Comparison of ENCODE assay signal across 24 cellular contexts in the genomic region with DNA sequence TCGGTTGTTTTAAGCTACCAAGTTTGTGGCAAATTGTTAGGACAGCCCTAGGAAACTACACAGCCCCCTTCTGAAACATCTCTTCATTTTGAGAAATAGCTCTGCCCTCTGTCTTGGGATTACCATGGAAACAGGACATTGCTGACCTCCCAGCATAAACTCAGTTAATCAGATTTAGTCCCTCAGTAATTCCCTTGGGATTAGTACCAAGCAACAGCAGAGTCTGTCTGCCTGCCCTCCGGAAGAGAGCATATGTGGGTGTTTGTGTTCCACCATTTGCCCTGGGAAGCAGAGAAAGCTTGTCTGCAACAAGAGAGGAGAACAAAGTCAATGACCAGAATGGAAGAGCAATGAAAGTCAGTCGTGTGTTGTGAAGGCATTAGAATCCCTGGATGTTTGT. TPM values are rescaled to one million over a fixed set of nuclear protein-coding genes. Genes with fewer than 3 reads are reported as not detected.
"Had no signal": no experiment of that assay in that cellular context is flagged by ENCODE, and none has a peak within 500 bp of the region (broad histone marks: within the 10 kb centered on the region; RNA-seq: fewer than 3 reads in every experiment).

No MANE protein-coding gene starts in this region.

- H3K27ac ChIP-seq: SK-N-MC, VCaP had no signal

- H3K4me3 ChIP-seq: SK-N-MC had no signal

- H3K27ac Mint-ChIP-seq: activated CD4-positive, alpha-beta T cell treated with anti-CD3 and anti-CD28 coated beads for 36 hours; activated CD8-positive, alpha-beta T cell treated with anti-CD3 and anti-CD28 coated beads for 36 hours; activated naive CD4-positive, alpha-beta T cell treated with anti-CD3 and anti-CD28 coated beads, Interleukin-2, amount 50 U/mL, for 24 hours; activated T-cell treated with anti-CD3 and anti-CD28 coated beads, Interleukin-2, amount 50 U/mL, for 72 hours; activated T-helper 2 cell treated with anti-CD3 and anti-CD28 coated beads, Interferon-gamma antibody, Interleukin-2, Interleukin-4, amounts not matched to agents 10 μg/mL and 5 μg/mL and 100 μg/mL, durations not matched to agents 14 hours and 24 hours and 36 hours; IgD-negative memory B cell; T-cell had no signal

- H3K9me3 Mint-ChIP-seq: activated CD8-positive, alpha-beta T cell treated with anti-CD3 and anti-CD28 coated beads for 36 hours; activated naive CD4-positive, alpha-beta T cell treated with anti-CD3 and anti-CD28 coated beads, Interleukin-2, amount 50 U/mL, for 24 hours; activated T-cell treated with anti-CD3 and anti-CD28 coated beads, Interleukin-2, amount 50 U/mL, for 72 hours; activated T-helper 2 cell treated with anti-CD3 and anti-CD28 coated beads, Interferon-gamma antibody, Interleukin-2, Interleukin-4, amounts not matched to agents 10 μg/mL and 5 μg/mL and 100 μg/mL, durations not matched to agents 14 hours and 24 hours and 36 hours; IgD-negative memory B cell had no signal

- ATAC-seq: activated CD4-positive, alpha-beta T cell treated with anti-CD3 and anti-CD28 coated beads for 36 hours; activated CD8-positive, alpha-beta T cell treated with anti-CD3 and anti-CD28 coated beads for 36 hours; activated T-cell treated with anti-CD3 and anti-CD28 coated beads, Interleukin-2, amount 50 U/mL, for 72 hours; T-cell had no signal

- H3K4me3 Mint-ChIP-seq: activated CD4-positive, alpha-beta T cell treated with anti-CD3 and anti-CD28 coated beads for 36 hours; activated CD8-positive, alpha-beta T cell treated with anti-CD3 and anti-CD28 coated beads for 36 hours; activated naive CD4-positive, alpha-beta T cell treated with anti-CD3 and anti-CD28 coated beads, Interleukin-2, amount 50 U/mL, for 24 hours; activated T-cell treated with anti-CD3 and anti-CD28 coated beads, Interleukin-2, amount 50 U/mL, for 72 hours; IgD-negative memory B cell; T-cell had no signal

- DNase-seq: activated CD4-positive, alpha-beta T cell treated with anti-CD3 and anti-CD28 coated beads for 36 hours; activated CD8-positive, alpha-beta memory T cell treated with anti-CD3 and anti-CD28 coated beads, Interleukin-2, amount 50 U/mL, for 4 hours; activated CD8-positive, alpha-beta T cell treated with anti-CD3 and anti-CD28 coated beads for 36 hours; activated gamma-delta T cell treated with Interleukin-2 at 50 U/mL for 16 hours; activated T-cell treated with anti-CD3 and anti-CD28 coated beads, Interleukin-2, amount 50 U/mL, for 72 hours; aorta; KG1; NCI-H1092; NCI-H1417; NCI-H1930; NCI-H2171; NCI-H226; NCI-H510A; SIG-M5; T-cell; T-helper 2 cell had no signal

- H3K36me3 Mint-ChIP-seq: activated naive CD4-positive, alpha-beta T cell treated with anti-CD3 and anti-CD28 coated beads, Interleukin-2, amount 50 U/mL, for 24 hours; IgD-negative memory B cell; T-cell had no signal

- H3K4me1 Mint-ChIP-seq: activated CD4-positive, alpha-beta T cell treated with anti-CD3 and anti-CD28 coated beads for 36 hours; activated naive CD4-positive, alpha-beta T cell treated with anti-CD3 and anti-CD28 coated beads, Interleukin-2, amount 50 U/mL, for 24 hours; IgD-negative memory B cell; T-cell had no signal

RNA-seq across cellular contexts. Expression of a gene that starts 39.9 kb away (rescaled TPM):
- total RNA-seq: activated CD8-positive, alpha-beta T cell treated with anti-CD3 and anti-CD28 coated beads for 36 hours; activated T-helper 2 cell treated with anti-CD3 and anti-CD28 coated beads, Interferon-gamma antibody, Interleukin-2, Interleukin-4, amounts not matched to agents 10 μg/mL and 5 μg/mL and 100 μg/mL, durations not matched to agents 14 hours and 24 hours and 36 hours; bronchial epithelial cell; LHCN-M2; OCI-LY7 had no signal
